27 cellular contexts compared by ENCODE assay signal in the genomic region with DNA sequence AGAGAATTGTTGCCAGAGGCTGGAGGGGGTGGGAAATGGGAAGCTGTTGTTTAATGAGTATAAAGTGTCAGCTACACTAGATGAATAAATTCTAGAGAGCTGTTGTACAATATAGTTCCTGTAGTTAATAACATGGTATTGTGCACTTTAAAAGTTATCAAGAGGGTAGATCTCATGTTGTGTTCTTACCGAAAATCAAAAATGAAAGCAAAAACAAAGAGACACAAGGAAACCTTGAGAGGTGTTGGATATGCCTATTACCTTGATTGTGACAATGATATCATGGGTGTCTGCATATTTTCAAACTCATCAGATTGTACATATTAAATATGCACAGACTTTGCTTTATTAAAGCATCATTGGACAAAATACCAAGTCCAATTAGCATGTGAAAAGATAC. TPM values are rescaled to one million over a fixed set of nuclear protein-coding genes. Genes with fewer than 3 reads are reported as not detected.
"Had no signal": no experiment of that assay in that cellular context is flagged by ENCODE, and none has a peak within 500 bp of the region (broad histone marks: within the 10 kb centered on the region; RNA-seq: fewer than 3 reads in every experiment).

No MANE protein-coding gene starts in this region.

- H3K9me3 Mint-ChIP-seq: activated naive CD4-positive, alpha-beta T cell treated with anti-CD3 and anti-CD28 coated beads for 36 hours; activated T-helper 1 cell treated with anti-CD3 and anti-CD28 coated beads, Interleukin-12 subunit alpha, Interleukin-12 subunit beta, Interleukin-2, Interleukin-4 antibody, amounts not matched to agents 30 ng/mL and 10 ng/mL and 1 ng/mL, durations not matched to agents 14 hours and 24 hours and 36 hours; mesothelial cell of epicardium had no signal

- DNase-seq: activated CD4-positive, alpha-beta T cell treated with anti-CD3 and anti-CD28 coated beads for 48 hours; activated CD4-positive, alpha-beta T cell treated with anti-CD3 and anti-CD28 coated beads, Interleukin-2, amount 50 U/mL, for 48 hours; activated CD8-positive, alpha-beta memory T cell treated with anti-CD3 and anti-CD28 coated beads for 24 hours; activated effector memory CD4-positive, alpha-beta T cell treated with anti-CD3 and anti-CD28 coated beads, Interleukin-2, amount 50 U/mL, for 16 hours; activated naive CD4-positive, alpha-beta T cell treated with anti-CD3 and anti-CD28 coated beads for 36 hours; activated T-cell treated with anti-CD3 and anti-CD28 coated beads, Interleukin-2, amount 50 U/mL, for 1 hour; amniotic stem cell; brain microvascular endothelial cell; dorsolateral prefrontal cortex; effector memory CD4-positive, alpha-beta T cell; erythroblast; heart left ventricle; hypothalamus; immature natural killer cell; naive B cell; occipital lobe; posterior cingulate gyrus; right cardiac atrium; stimulated activated naive CD4-positive, alpha-beta T cell treated with Interleukin-2 at 50 U/mL for 16 hours; T1000; WERI-Rb-1 had no signal

- H2AFZ ChIP-seq: neural progenitor cell had no signal

- H3K4me2 ChIP-seq: neural progenitor cell had no signal

- H3K4me1 Mint-ChIP-seq: immature natural killer cell, mesothelial cell of epicardium, naive B cell had no signal

- H3K4me3 Mint-ChIP-seq: activated naive CD4-positive, alpha-beta T cell treated with anti-CD3 and anti-CD28 coated beads for 36 hours; activated T-helper 1 cell treated with anti-CD3 and anti-CD28 coated beads, Interleukin-12 subunit alpha, Interleukin-12 subunit beta, Interleukin-2, Interleukin-4 antibody, amounts not matched to agents 30 ng/mL and 10 ng/mL and 1 ng/mL, durations not matched to agents 14 hours and 24 hours and 36 hours; immature natural killer cell; mesothelial cell of epicardium; naive B cell; neural progenitor cell had no signal

- H3K27ac ChIP-seq: brain microvascular endothelial cell, coronary artery, dorsolateral prefrontal cortex, heart left ventricle, neural progenitor cell, tibial nerve, WERI-Rb-1 had no signal

- H3K36me3 Mint-ChIP-seq: immature natural killer cell, mesothelial cell of epicardium, naive B cell had no signal

- H3K9me3 ChIP-seq: heart left ventricle, tibial nerve had no signal

- H3K36me3 ChIP-seq: brain microvascular endothelial cell, heart left ventricle, neural progenitor cell, tibial nerve, WERI-Rb-1 had no signal

- H3K27me3 ChIP-seq: brain microvascular endothelial cell, neural progenitor cell, tibial nerve had no signal

- H3K4me1 ChIP-seq: tibial nerve had no signal

- ATAC-seq: activated CD4-positive, CD25-positive, alpha-beta regulatory T cell treated with anti-CD3 and anti-CD28 coated beads, Interleukin-2, amount 50 U/mL, for 24 hours; heart left ventricle; right cardiac atrium had no signal

- H3K27ac Mint-ChIP-seq: activated naive CD4-positive, alpha-beta T cell treated with anti-CD3 and anti-CD28 coated beads for 36 hours; activated T-helper 1 cell treated with anti-CD3 and anti-CD28 coated beads, Interleukin-12 subunit alpha, Interleukin-12 subunit beta, Interleukin-2, Interleukin-4 antibody, amounts not matched to agents 30 ng/mL and 10 ng/mL and 1 ng/mL, durations not matched to agents 14 hours and 24 hours and 36 hours; immature natural killer cell; mesothelial cell of epicardium; naive B cell; neural progenitor cell had no signal

- H3K4me3 ChIP-seq: coronary artery, dorsolateral prefrontal cortex, heart left ventricle, neural progenitor cell, tibial nerve had no signal

- H3K9ac ChIP-seq: neural progenitor cell had no signal

RNA-seq across cellular contexts. Expression of gene SCG2, which starts 43.2 kb away (rescaled TPM):
- total RNA-seq: activated naive CD4-positive, alpha-beta T cell treated with anti-CD3 and anti-CD28 coated beads for 36 hours; activated T-helper 1 cell treated with anti-CD3 and anti-CD28 coated beads, Interleukin-12 subunit alpha, Interleukin-12 subunit beta, Interleukin-2, Interleukin-4 antibody, amounts not matched to agents 30 ng/mL and 10 ng/mL and 1 ng/mL, durations not matched to agents 14 hours and 24 hours and 36 hours had no signal
